ENCODE assay signal across 8 cellular contexts in the genomic region with DNA sequence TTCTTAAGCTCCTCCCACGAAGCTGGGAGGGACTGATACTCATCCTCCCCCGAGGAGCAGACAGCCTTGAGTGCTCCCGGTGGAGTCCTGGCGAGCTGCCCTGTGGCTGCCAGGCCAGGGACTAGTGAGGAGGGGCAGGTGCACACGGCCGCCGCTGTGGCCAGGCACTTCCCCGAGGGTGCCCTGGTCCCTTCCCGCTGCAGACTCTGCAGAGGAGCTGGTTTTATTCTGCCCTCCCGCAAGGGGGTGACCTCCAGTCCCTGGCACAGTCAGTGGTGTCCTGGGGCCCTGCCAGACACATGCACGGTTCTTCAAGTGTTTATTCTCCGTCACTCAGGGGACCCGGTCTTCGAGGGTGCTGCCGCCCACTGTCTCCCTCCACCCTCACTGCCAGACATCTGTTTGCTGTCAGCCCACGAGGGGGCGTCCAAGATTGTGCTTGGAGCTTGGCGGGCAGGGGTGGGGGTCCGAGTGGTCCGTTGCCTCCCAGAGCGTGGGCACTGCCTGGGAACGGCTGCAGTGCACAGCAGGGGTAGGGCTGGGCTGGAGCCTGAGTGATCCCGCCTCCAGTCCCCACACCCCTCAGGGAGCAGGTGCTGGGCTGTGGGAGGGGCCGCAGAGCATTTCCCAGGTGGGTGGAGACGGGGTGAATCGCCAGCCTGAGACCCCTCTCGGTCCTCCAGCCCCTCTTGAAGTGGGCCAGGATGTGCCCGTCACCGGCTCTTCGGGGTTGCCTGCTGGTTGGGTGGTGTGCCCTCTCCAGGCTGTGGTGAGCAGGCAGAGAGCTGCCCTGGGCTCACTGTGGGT. TPM values are rescaled to one million over a fixed set of nuclear protein-coding genes. Genes with fewer than 3 reads are reported as not detected.
DNase-seq lines count a peak whose midpoint lies in the region; ATAC-seq lines count a peak whose summit lies in the region.

No MANE protein-coding gene starts in this region.

- H3K27me3 Mint-ChIP-seq in naive thymus-derived CD4-positive, alpha-beta T cell: peaks cover 0 to 3% (median 0%) of the 10 kb centered on the region in 5 donors

- ATAC-seq in naive thymus-derived CD4-positive, alpha-beta T cell: peak; percentile 5
- ATAC-seq in GM21390 (IDR thresholded peaks at IDR 0.05; ENCODE audit: unreplicated experiment): no peak
- ATAC-seq in HG02840 (IDR thresholded peaks at IDR 0.05; ENCODE audit: low FRiP score, unreplicated experiment): no peak

- H3K36me3 ChIP-seq in naive thymus-derived CD4-positive, alpha-beta T cell (ENCODE audit: control insufficient read depth in 2 of 3, insufficient read depth in 3 of 3, low read length in 3 of 3): no peaks in the 10 kb centered on the region

- POLR2A ChIA-PET in naive thymus-derived CD4-positive, alpha-beta T cell (lab: Charles Lee): no interaction called here

- intact Hi-C loops in naive thymus-derived CD4-positive, alpha-beta T cell (cut with micrococcal nuclease): loop anchor here (2.0 to 5.0 kb wide), 2 partner anchors 207 to 382 kb away; no protein-coding TSS in a partner anchor

- H3K9me3 Mint-ChIP-seq in naive thymus-derived CD4-positive, alpha-beta T cell: no peaks in the 10 kb centered on the region

- DNase-seq in DMS 273 (lab: John Stamatoyannopoulos, UW; ENCODE audit: unreplicated experiment) (peak; percentile 82), DMS 273 treated with DMSO at 0.1 percent for 48 hours (lab: John Stamatoyannopoulos, UW) (no peak), NCI-H1105 treated with DMSO at 0.1 percent for 48 hours (lab: John Stamatoyannopoulos, UW) (peak; percentile 86), T-helper 1 cell (peak in 3 of 5 donors; percentile 9 to 21 (median 16)), ecto neural progenitor cell (ENCODE audit: low spot score) (peak; percentile 79)
- DNase-seq in naive thymus-derived CD4-positive, alpha-beta T cell: peak in 7 of 9 donors; percentile 22 to 47 (median 27)

- no peak overlapping the region for H3K4me3 ChIP-seq in naive thymus-derived CD4-positive, alpha-beta T cell (ENCODE audit: low read length)

- peaks cover 17 to 23% of the 10 kb centered on the region in 2 donors for H3K4me1 ChIP-seq in naive thymus-derived CD4-positive, alpha-beta T cell (ENCODE audit: control insufficient read depth in 2 of 2, insufficient read depth in 2 of 2, low read length in 2 of 2)

- H3K36me3 Mint-ChIP-seq in naive thymus-derived CD4-positive, alpha-beta T cell: no peaks in the 10 kb centered on the region

- CTCF ChIA-PET in naive thymus-derived CD4-positive, alpha-beta T cell (lab: Charles Lee): interaction anchor here (0.6 to 1.1 kb wide), 4 partner anchors 9 to 357 kb away, joined by 3 to 4 read pairs (median 3); no protein-coding TSS in a partner anchor

- H3K4me3 Mint-ChIP-seq in naive thymus-derived CD4-positive, alpha-beta T cell: peak overlapping the region in 7 of 10 donors; percentile 23 to 56 (median 45)

- no peaks in the 10 kb centered on the region for H3K27me3 ChIP-seq in naive thymus-derived CD4-positive, alpha-beta T cell (ENCODE audit: control insufficient read depth in 2 of 2, insufficient read depth in 2 of 2, low read length in 2 of 2)

- H3K27ac Mint-ChIP-seq in naive thymus-derived CD4-positive, alpha-beta T cell: no peak overlapping the region

- H3K9me3 ChIP-seq in naive thymus-derived CD4-positive, alpha-beta T cell (ENCODE audit: control insufficient read depth in 2 of 3, low read length in 3 of 3): no peaks in the 10 kb centered on the region

- H3K27ac ChIP-seq in naive thymus-derived CD4-positive, alpha-beta T cell (ENCODE audit: low read depth, low read length): no peak overlapping the region

- peaks cover 10 to 19% (median 15%) of the 10 kb centered on the region in 7 donors for H3K4me1 Mint-ChIP-seq in naive thymus-derived CD4-positive, alpha-beta T cell

RNA-seq across cellular contexts. Expression of gene CABLES2, which starts 3.1 kb away (rescaled TPM):
- 10 to 100 TPM in 1 of 5 experiments, 1 to 10 TPM in 4; 4.3 to 16.7 (median 6.3) TPM for total RNA-seq in naive thymus-derived CD4-positive, alpha-beta T cell
- 1 to 10 TPM in 1 of 2 donors, under 1 TPM in 1; 0.61 to 1.8 TPM for polyA plus RNA-seq in naive thymus-derived CD4-positive, alpha-beta T cell

RNA-seq across cellular contexts. Expression of gene RBBP8NL, which starts 17.2 kb away (rescaled TPM):
- not detected for total RNA-seq in naive thymus-derived CD4-positive, alpha-beta T cell
- polyA plus RNA-seq in naive thymus-derived CD4-positive, alpha-beta T cell: not detected

RNA-seq across cellular contexts. Expression of gene RPS21, which starts 23.2 kb away (rescaled TPM):
- 1,000 to 10,000 TPM; 2,026 to 3,407 (median 3,308) TPM for total RNA-seq in naive thymus-derived CD4-positive, alpha-beta T cell
- polyA plus RNA-seq in naive thymus-derived CD4-positive, alpha-beta T cell: 1,000 to 10,000 TPM; 3,163 to 3,458 TPM

RNA-seq across cellular contexts. Expression of gene LAMA5, which starts 43.0 kb away (rescaled TPM):
- 1 to 10 TPM in 1 of 5 experiments, under 1 TPM in 4; 0.05 to 1.3 (median 0.57) TPM for total RNA-seq in naive thymus-derived CD4-positive, alpha-beta T cell
- polyA plus RNA-seq in naive thymus-derived CD4-positive, alpha-beta T cell: not detected
